ENCODE assay signal across 1 cellular context in genomic region chr6:136783495-136784270, GRCh38.
A peak's percentile ranks its signal among the peaks of the same experiment; 100 is the strongest.
TF ChIP-seq lines count a peak whose summit lies in the region.

No MANE protein-coding gene starts in this region.

TF ChIP-seq in K562, 482 proteins besides CTCF, POLR2A, EP300 and RAD21 (continued from another document and continues in another):
- TF ChIP-seq TSHZ1 (CRISPR knock-in tag; IDR thresholded peaks at IDR 0.05) (no peak), ZBTB26 (CRISPR knock-in tag; IDR thresholded peaks at IDR 0.05) (no peak), ZNF41 (CRISPR knock-in tag; conservative IDR thresholded peaks at IDR 0.05) (no peak), ID3 (CRISPR knock-in tag; IDR thresholded peaks at IDR 0.05) (no peak), ID3 (tag; IDR thresholded peaks at IDR 0.05) (no peak), C11orf30 (IDR thresholded peaks at IDR 0.05; ENCODE audit: low read depth) (no peak), POLR3A (IDR thresholded peaks at IDR 0.05; ENCODE audit: borderline replicate concordance, extremely low read depth, insufficient read depth, insufficient read length) (no peak), RB1 (IDR thresholded peaks at IDR 0.05; ENCODE audit: low read depth) (no peak), MTA3 (IDR thresholded peaks at IDR 0.05; ENCODE audit: borderline replicate concordance) (no peak), ZMIZ1 (IDR thresholded peaks at IDR 0.05; ENCODE audit: low read depth in 2 of 2, low read length in 2 of 2) (no peak), POLR3G (IDR thresholded peaks at IDR 0.05; ENCODE audit: extremely low read depth, insufficient read length, insufficient replicate concordance) (no peak), YBX1 (IDR thresholded peaks at IDR 0.05) (no peak), RBM15 (IDR thresholded peaks at IDR 0.05; ENCODE audit: insufficient read depth, low read length) (no peak), MCM7 (IDR thresholded peaks at IDR 0.05) (no peak), FUS (optimal IDR thresholded peaks at IDR 0.05; ENCODE audit: low read depth, low read length) (no peak), SMARCB1 (IDR thresholded peaks at IDR 0.05; ENCODE audit: insufficient read length, low read depth) (no peak), SRSF3 (IDR thresholded peaks at IDR 0.05; ENCODE audit: insufficient read depth, low read length) (no peak), TCF3 (CRISPR knock-in tag; IDR thresholded peaks at IDR 0.05) (no peak), CEBPB (tag; IDR thresholded peaks at IDR 0.05) (no peak), HEY1 (CRISPR knock-in tag; IDR thresholded peaks at IDR 0.05; ENCODE audit: borderline replicate concordance) (no peak; the same call in 1 of the 2 replicates), SMARCC2 (IDR thresholded peaks at IDR 0.05; ENCODE audit: low read depth) (no peak), CHAMP1 (IDR thresholded peaks at IDR 0.05) (no peak), JUNB (CRISPR knock-in tag; conservative IDR thresholded peaks at IDR 0.05) (no peak), CBFA2T3 (IDR thresholded peaks at IDR 0.05) (no peak), BRD4 (IDR thresholded peaks at IDR 0.05) (no peak), ESRRA (IDR thresholded peaks at IDR 0.05; ENCODE audit: borderline replicate concordance, low read depth) (no peak), ZNF507 (tag; conservative IDR thresholded peaks at IDR 0.05) (no peak), ZC3H4 (CRISPR knock-in tag; IDR thresholded peaks at IDR 0.05; ENCODE audit: borderline replicate concordance) (no peak), MYNN (IDR thresholded peaks at IDR 0.05) (no peak), MYNN (CRISPR knock-in tag; IDR thresholded peaks at IDR 0.05) (no peak), SETDB1 (IDR thresholded peaks at IDR 0.05; ENCODE audit: low read length) (no peak), LARP7 (IDR thresholded peaks at IDR 0.05) (no peak), ZNF57 (CRISPR knock-in tag; IDR thresholded peaks at IDR 0.05) (no peak), NR2C1 (IDR thresholded peaks at IDR 0.05) (no peak), NR2C1 (tag; IDR thresholded peaks at IDR 0.05) (peak; percentile 20; the same call in 1 of the 2 replicates), KLF6 (CRISPR knock-in tag; IDR thresholded peaks at IDR 0.05; ENCODE audit: borderline replicate concordance) (peak; percentile 4; the same call in 1 of the 2 replicates), NCOA2 (IDR thresholded peaks at IDR 0.05; ENCODE audit: partially characterized antibody in 2 of 2) (no peak), ZNF699 (CRISPR knock-in tag; IDR thresholded peaks at IDR 0.05; ENCODE audit: insufficient replicate concordance) (no peak), BACH1 (tag; IDR thresholded peaks at IDR 0.05) (no peak), GABPB1 (CRISPR knock-in tag; IDR thresholded peaks at IDR 0.05) (peak; percentile 38; the same call in 1 of the 2 replicates), ZNF133 (CRISPR knock-in tag; IDR thresholded peaks at IDR 0.05) (no peak), HSF4 (CRISPR knock-in tag; IDR thresholded peaks at IDR 0.05; ENCODE audit: borderline replicate concordance) (no peak), USF2 (CRISPR knock-in tag; IDR thresholded peaks at IDR 0.05) (no peak), ELF4 (CRISPR knock-in tag; IDR thresholded peaks at IDR 0.05) (0 out of 2 replicates have a peak, but pooled peaks have one; percentile 37), HDAC3 (IDR thresholded peaks at IDR 0.05; ENCODE audit: borderline replicate concordance, partially characterized antibody) (no peak), FOXJ3 (CRISPR knock-in tag; IDR thresholded peaks at IDR 0.05) (no peak), CBX8 (IDR thresholded peaks at IDR 0.05; ENCODE audit: borderline replicate concordance, extremely low read depth, low read depth, low read length, poor library complexity, severe bottlenecking) (no peak), YY1 (IDR thresholded peaks at IDR 0.05; ENCODE audit: borderline replicate concordance in 1 of 3, control insufficient read depth in 1 of 3, extremely low read depth in 1 of 3, insufficient read depth in 3 of 3, insufficient read length in 1 of 3, insufficient replicate concordance in 2 of 3, low read depth in 1 of 3, low read length in 2 of 3) (no peak)
- TF ChIP-seq, protein P1, sequence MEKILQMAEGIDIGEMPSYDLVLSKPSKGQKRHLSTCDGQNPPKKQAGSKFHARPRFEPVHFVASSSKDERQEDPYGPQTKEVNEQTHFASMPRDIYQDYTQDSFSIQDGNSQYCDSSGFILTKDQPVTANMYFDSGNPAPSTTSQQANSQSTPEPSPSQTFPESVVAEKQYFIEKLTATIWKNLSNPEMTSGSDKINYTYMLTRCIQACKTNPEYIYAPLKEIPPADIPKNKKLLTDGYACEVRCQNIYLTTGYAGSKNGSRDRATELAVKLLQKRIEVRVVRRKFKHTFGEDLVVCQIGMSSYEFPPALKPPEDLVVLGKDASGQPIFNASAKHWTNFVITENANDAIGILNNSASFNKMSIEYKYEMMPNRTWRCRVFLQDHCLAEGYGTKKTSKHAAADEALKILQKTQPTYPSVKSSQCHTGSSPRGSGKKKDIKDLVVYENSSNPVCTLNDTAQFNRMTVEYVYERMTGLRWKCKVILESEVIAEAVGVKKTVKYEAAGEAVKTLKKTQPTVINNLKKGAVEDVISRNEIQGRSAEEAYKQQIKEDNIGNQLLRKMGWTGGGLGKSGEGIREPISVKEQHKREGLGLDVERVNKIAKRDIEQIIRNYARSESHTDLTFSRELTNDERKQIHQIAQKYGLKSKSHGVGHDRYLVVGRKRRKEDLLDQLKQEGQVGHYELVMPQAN (IDR thresholded peaks at IDR 0.05; ENCODE audit: borderline replicate concordance): no peak
- TF ChIP-seq, protein P2, sequence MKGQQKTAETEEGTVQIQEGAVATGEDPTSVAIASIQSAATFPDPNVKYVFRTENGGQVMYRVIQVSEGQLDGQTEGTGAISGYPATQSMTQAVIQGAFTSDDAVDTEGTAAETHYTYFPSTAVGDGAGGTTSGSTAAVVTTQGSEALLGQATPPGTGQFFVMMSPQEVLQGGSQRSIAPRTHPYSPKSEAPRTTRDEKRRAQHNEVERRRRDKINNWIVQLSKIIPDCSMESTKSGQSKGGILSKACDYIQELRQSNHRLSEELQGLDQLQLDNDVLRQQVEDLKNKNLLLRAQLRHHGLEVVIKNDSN (CRISPR knock-in tag; IDR thresholded peaks at IDR 0.05): no peak
- TF ChIP-seq, protein P3, sequence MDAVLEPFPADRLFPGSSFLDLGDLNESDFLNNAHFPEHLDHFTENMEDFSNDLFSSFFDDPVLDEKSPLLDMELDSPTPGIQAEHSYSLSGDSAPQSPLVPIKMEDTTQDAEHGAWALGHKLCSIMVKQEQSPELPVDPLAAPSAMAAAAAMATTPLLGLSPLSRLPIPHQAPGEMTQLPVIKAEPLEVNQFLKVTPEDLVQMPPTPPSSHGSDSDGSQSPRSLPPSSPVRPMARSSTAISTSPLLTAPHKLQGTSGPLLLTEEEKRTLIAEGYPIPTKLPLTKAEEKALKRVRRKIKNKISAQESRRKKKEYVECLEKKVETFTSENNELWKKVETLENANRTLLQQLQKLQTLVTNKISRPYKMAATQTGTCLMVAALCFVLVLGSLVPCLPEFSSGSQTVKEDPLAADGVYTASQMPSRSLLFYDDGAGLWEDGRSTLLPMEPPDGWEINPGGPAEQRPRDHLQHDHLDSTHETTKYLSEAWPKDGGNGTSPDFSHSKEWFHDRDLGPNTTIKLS (IDR thresholded peaks at IDR 0.05; ENCODE audit: borderline replicate concordance, low read depth): no peak
- TF ChIP-seq, protein P4, sequence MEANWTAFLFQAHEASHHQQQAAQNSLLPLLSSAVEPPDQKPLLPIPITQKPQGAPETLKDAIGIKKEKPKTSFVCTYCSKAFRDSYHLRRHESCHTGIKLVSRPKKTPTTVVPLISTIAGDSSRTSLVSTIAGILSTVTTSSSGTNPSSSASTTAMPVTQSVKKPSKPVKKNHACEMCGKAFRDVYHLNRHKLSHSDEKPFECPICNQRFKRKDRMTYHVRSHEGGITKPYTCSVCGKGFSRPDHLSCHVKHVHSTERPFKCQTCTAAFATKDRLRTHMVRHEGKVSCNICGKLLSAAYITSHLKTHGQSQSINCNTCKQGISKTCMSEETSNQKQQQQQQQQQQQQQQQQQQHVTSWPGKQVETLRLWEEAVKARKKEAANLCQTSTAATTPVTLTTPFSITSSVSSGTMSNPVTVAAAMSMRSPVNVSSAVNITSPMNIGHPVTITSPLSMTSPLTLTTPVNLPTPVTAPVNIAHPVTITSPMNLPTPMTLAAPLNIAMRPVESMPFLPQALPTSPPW (CRISPR knock-in tag; IDR thresholded peaks at IDR 0.05): no peak
